Comparison of ENCODE assay signal across 21 cellular contexts in the genomic region with DNA sequence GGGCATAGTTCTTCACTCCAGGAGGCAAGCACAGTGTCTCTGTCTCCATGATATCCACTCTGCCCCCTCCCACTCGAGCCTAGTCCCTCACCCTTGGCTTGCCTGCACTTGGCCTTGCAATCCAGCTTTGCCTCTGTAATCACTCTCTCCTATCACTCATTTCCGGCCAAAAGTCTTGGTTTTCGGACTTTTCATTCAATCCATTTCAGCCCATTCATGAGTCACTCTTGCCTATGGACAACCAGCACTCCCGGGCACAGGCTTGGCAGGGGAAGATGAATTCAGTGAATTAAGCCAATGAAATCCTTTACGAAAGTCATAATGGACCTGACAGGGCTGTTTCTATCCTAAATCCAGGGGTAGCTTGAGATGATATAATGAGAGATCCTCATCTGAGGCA. TPM values are rescaled to one million over a fixed set of nuclear protein-coding genes. Genes with fewer than 3 reads are reported as not detected.
"Had no signal": no experiment of that assay in that cellular context is flagged by ENCODE, and none has a peak within 500 bp of the region (broad histone marks: within the 10 kb centered on the region; RNA-seq: fewer than 3 reads in every experiment).

No MANE protein-coding gene starts in this region.

- H3K27me3 ChIP-seq: cardiac muscle cell had no signal

- H3K27ac ChIP-seq: cardiac muscle cell had no signal

- DNase-seq: activated CD4-positive, alpha-beta T cell treated with anti-CD3 and anti-CD28 coated beads, Interleukin-2, amount 10 ng/mL, durations not matched to agents 24 days and 14 days; activated CD4-positive, alpha-beta T cell treated with anti-CD3 and anti-CD28 coated beads, Interleukin-2, amount 50 U/mL, for 48 hours; activated CD8-positive, alpha-beta memory T cell treated with anti-CD3 and anti-CD28 coated beads, Interleukin-2, amount 10 ng/mL, durations not matched to agents 7 days and 5 days; activated effector memory CD4-positive, alpha-beta T cell treated with Interleukin-2 at 50 U/mL for 16 hours; activated naive CD4-positive, alpha-beta T cell; activated T-cell treated with anti-CD3 and anti-CD28 coated beads, Interleukin-2, amount 50 U/mL, for 24 hours; amniotic stem cell; Kasumi-1; MV-4-11; NCI-H1092 treated with DMSO at 0.1 percent for 48 hours; NCI-H1417 treated with DMSO at 0.1 percent for 48 hours; NCI-H1694 treated with DMSO at 0.1 percent for 48 hours; NCI-H2029 treated with DMSO at 0.1 percent for 48 hours; NCI-H510A treated with DMSO at 0.1 percent for 48 hours; NCI-H69; NK-92 treated with Interleukin-12 subunit alpha and Interleukin-12 subunit beta, amount 100 ng/mL, for 24 hours; OCI-M1; SHP77 treated with DMSO at 0.1 percent for 48 hours; T-helper 1 cell had no signal

- H3K4me3 ChIP-seq: cardiac muscle cell had no signal

- H3K36me3 ChIP-seq: cardiac muscle cell had no signal

RNA-seq across cellular contexts. Expression of gene DAZL, which starts 21.7 kb away (rescaled TPM):
- total RNA-seq: astrocyte, cardiac muscle cell had no signal
